ENCODE assay signal across 10 cellular contexts in genomic region chr20:25052255-25053206, GRCh38. TPM values are rescaled to one million over a fixed set of nuclear protein-coding genes. Genes with fewer than 3 reads are reported as not detected.
DNase-seq lines count a peak whose midpoint lies in the region; ATAC-seq, FAIRE-seq and TF ChIP-seq lines count a peak whose summit lies in the region.
"Had no signal": no experiment of that assay in that cellular context is flagged by ENCODE, and none has a peak within 500 bp of the region (broad histone marks: within the 10 kb centered on the region; RNA-seq: fewer than 3 reads in every experiment).

No MANE protein-coding gene starts in this region.

- H3K27me3 ChIP-seq in astrocyte (ENCODE audit: insufficient read depth, low read length) = peaks cover 28% of the 10 kb centered on the region
- no peaks in the 10 kb centered on the region for H3K27me3 ChIP-seq in brain microvascular endothelial cell (replicated peaks)

- no peaks in the 10 kb centered on the region for H3K79me2 ChIP-seq in astrocyte (ENCODE audit: insufficient read depth, low read length)

- no peaks in the 10 kb centered on the region for H3K36me3 ChIP-seq in astrocyte (ENCODE audit: insufficient read depth, low read length)
- no peaks in the 10 kb centered on the region for H3K36me3 ChIP-seq in brain microvascular endothelial cell (replicated peaks)

- no peaks in the 10 kb centered on the region for H3K9me3 ChIP-seq in astrocyte (ENCODE audit: insufficient read depth, low read depth, low read length)

- in situ Hi-C loops in brain microvascular endothelial cell (cut with HindIII; ENCODE audit: low pct_ligation_motif_present, low sequenced_read_pairs) = no loop called here

- peaks cover 11% of the 10 kb centered on the region for H3K4me1 ChIP-seq in astrocyte (ENCODE audit: insufficient read depth, low read length)

- peaks cover 1% of the 10 kb centered on the region for H3K9me3 Mint-ChIP-seq in astrocyte (ENCODE audit: unreplicated experiment)

- no peak overlapping the region for H3K27ac ChIP-seq in astrocyte (ENCODE audit: low read depth, low read length)
- peak overlapping the region; percentile 92 for H3K27ac ChIP-seq in temporal lobe (ENCODE audit: low read depth, low read length)
- no peak overlapping the region for H3K27ac ChIP-seq in brain microvascular endothelial cell

- peak; percentile 38 for ATAC-seq in GM18870 (IDR thresholded peaks at IDR 0.05; ENCODE audit: unreplicated experiment)
- ATAC-seq in left lobe of liver = no peak
- no peak for ATAC-seq in esophagus mucosa

- no peak overlapping the region for H3K4me3 Mint-ChIP-seq in astrocyte (ENCODE audit: unreplicated experiment)

- H3K9ac ChIP-seq in astrocyte (ENCODE audit: low read length) = no peak overlapping the region

- FAIRE-seq in astrocyte (lab: Jason Lieb, UNC) = no peak

- DNase-seq in astrocyte (ENCODE audit: low read depth) (peak; percentile 35), left lobe of liver (ENCODE audit: low spot score) (peak; percentile 44), brain microvascular endothelial cell (no peak), ecto neural progenitor cell (ENCODE audit: low spot score) (no peak), NCI-H748 (lab: John Stamatoyannopoulos, UW; ENCODE audit: unreplicated experiment) (no peak)
- DNase-seq: NCI-H1436; stimulated activated CD4-positive, alpha-beta T cell treated with anti-CD3 and anti-CD28 coated beads, Interleukin-1b, Interleukin-23, amount 100 ng/mL, for 48 hours had no signal

- H3K36me3 Mint-ChIP-seq in astrocyte (ENCODE audit: low read depth, unreplicated experiment) = peaks cover 2% of the 10 kb centered on the region

- no peak overlapping the region for H3K27ac Mint-ChIP-seq in astrocyte (ENCODE audit: unreplicated experiment)

- H3K4me1 Mint-ChIP-seq in astrocyte (ENCODE audit: low read depth, unreplicated experiment) = no peaks in the 10 kb centered on the region

- H3K4me3 ChIP-seq in astrocyte (ENCODE audit: insufficient read depth, low read depth, low read length) (no peak overlapping the region), brain microvascular endothelial cell (ENCODE audit: low read depth, low read length) (no peak overlapping the region)

- peaks cover 23% of the 10 kb centered on the region for H4K20me1 ChIP-seq in astrocyte (ENCODE audit: insufficient read depth, low read length)

- no peak for TF ChIP-seq CTCF in astrocyte (IDR thresholded peaks at IDR 0.05; ENCODE audit: insufficient read depth, low read depth, low read length)
- TF ChIP-seq CTCF in brain microvascular endothelial cell (IDR thresholded peaks at IDR 0.05; ENCODE audit: low read depth, low read length, missing control alignments) = no peak

- peaks cover 81% of the 10 kb centered on the region for H3K27me3 Mint-ChIP-seq in astrocyte (ENCODE audit: low read depth, unreplicated experiment)

- no peak overlapping the region for H3K4me2 ChIP-seq in astrocyte (ENCODE audit: low read length)

- no peak overlapping the region for H2AFZ ChIP-seq in astrocyte (ENCODE audit: low read depth, low read length)

RNA-seq across cellular contexts. Expression of gene ACSS1, which starts 5.4 kb away (rescaled TPM):
- total RNA-seq in astrocyte (0.24 and 0.27 TPM in 2 replicates), left lobe of liver (9.9 TPM), temporal lobe (3.9 TPM), esophagus mucosa (6.7 TPM)

RNA-seq across cellular contexts. Expression of gene VSX1, which starts 29.4 kb away (rescaled TPM):
- total RNA-seq in astrocyte = not detected in 2 replicates
- 0.18 TPM for total RNA-seq in left lobe of liver
- under 0.01 TPM for total RNA-seq in temporal lobe
- total RNA-seq in esophagus mucosa = not detected

RNA-seq across cellular contexts. Expression of gene APMAP, which starts 60.0 kb away (rescaled TPM):
- 110 and 114 TPM in 2 replicates for total RNA-seq in astrocyte
- 180 TPM for total RNA-seq in left lobe of liver
- total RNA-seq in temporal lobe = 55.3 TPM
- 26.1 TPM for total RNA-seq in esophagus mucosa

Comparison
In these comparisons a context has a peak if more than half of its experiments do, and no peak if none do; other contexts are left out.
1. DNase-seq: peak in astrocyte (single experiment) and left lobe of liver (single experiment); none in brain microvascular endothelial cell (single experiment), ecto neural progenitor cell (single experiment) and NCI-H748 (single experiment).